11 cellular contexts compared by ENCODE assay signal in the genomic region with DNA sequence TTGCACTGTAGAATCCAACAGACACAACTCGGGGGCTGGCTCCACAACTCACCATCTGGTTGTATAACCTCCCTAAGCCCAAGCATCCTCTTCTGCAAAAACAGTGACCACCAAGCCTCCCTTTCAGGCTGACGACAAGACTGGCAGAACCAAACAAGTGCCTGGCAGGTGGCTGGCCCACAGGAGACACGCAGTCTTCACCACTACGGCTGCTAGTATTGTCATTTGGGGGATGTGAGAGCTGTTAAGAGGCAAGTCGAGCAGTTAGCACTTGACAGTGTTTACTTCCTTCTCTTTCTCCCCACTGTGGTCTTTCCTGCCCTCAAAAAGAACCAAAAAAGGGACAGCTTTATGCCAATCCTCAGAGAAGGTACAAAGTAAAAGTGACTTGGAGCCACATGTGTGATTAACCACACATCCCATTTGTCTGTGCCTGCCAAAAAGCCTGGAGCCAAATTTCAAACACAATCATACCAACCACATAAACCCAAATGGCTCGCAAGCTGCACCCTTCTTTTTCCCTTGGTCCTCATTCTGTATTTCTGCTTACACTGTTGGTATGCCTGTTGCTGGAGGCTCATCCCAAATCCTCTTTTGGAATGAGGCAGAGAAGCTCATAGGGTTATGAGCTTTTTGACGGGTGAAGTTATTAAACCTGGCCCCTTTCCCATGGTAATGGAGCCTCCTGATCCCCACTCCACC.
DNase-seq lines count a peak whose midpoint lies in the region; ATAC-seq and TF ChIP-seq lines count a peak whose summit lies in the region.
"Had no signal": no experiment of that assay in that cellular context is flagged by ENCODE, and none has a peak within 500 bp of the region (broad histone marks: within the 10 kb centered on the region; RNA-seq: fewer than 3 reads in every experiment).

No MANE protein-coding gene starts in this region.

- H3K36me3 ChIP-seq in CD8-positive, alpha-beta memory T cell (ENCODE audit: insufficient read depth, low read length), result no peaks in the 10 kb centered on the region
- H3K36me3 ChIP-seq in ectodermal cell (ENCODE audit: control insufficient read depth, insufficient read depth, low read length), result no peaks in the 10 kb centered on the region
- no peaks in the 10 kb centered on the region for H3K36me3 ChIP-seq in neural progenitor cell

- TF ChIP-seq CTCF in neural progenitor cell (IDR thresholded peaks at IDR 0.05), result no peak

- no peaks in the 10 kb centered on the region for H3K27me3 Mint-ChIP-seq in CD8-positive, alpha-beta memory T cell
- peaks cover 41% of the 10 kb centered on the region for H3K27me3 Mint-ChIP-seq in neural progenitor cell (ENCODE audit: insufficient read depth, low read depth)
- H3K27me3 Mint-ChIP-seq: memory B cell had no signal

- no peak overlapping the region for H2AFZ ChIP-seq in neural progenitor cell (replicated peaks)

- no peaks in the 10 kb centered on the region for H3K79me2 ChIP-seq in neural progenitor cell (ENCODE audit: low read depth)

- no peak overlapping the region for H3K27ac ChIP-seq in CD8-positive, alpha-beta memory T cell (ENCODE audit: low read depth, low read length)
- H3K27ac ChIP-seq in ectodermal cell (ENCODE audit: insufficient read depth, low read depth, low read length, poor library complexity, severe bottlenecking) (peak overlapping the region; percentile 55), neural progenitor cell (peak overlapping the region; percentile 60)

- no peaks in the 10 kb centered on the region for H3K27me3 ChIP-seq in CD8-positive, alpha-beta memory T cell (ENCODE audit: insufficient read depth, low read length, poor library complexity, severe bottlenecking)
- peaks cover 5% of the 10 kb centered on the region for H3K27me3 ChIP-seq in ectodermal cell (ENCODE audit: control insufficient read depth, insufficient read depth, low read length, poor library complexity, severe bottlenecking)
- no peaks in the 10 kb centered on the region for H3K27me3 ChIP-seq in neural progenitor cell

- H3K4me3 ChIP-seq in CD8-positive, alpha-beta memory T cell (ENCODE audit: low read length), result no peak overlapping the region
- no peak overlapping the region for H3K4me3 ChIP-seq in ectodermal cell (ENCODE audit: insufficient read depth, low read depth, low read length)
- no peak overlapping the region for H3K4me3 ChIP-seq in neural progenitor cell

- peaks cover 45 to 59% (median 48%) of the 10 kb centered on the region in 3 donors for H3K4me1 Mint-ChIP-seq in CD8-positive, alpha-beta memory T cell
- peaks cover 49% of the 10 kb centered on the region for H3K4me1 Mint-ChIP-seq in neural progenitor cell
- H3K4me1 Mint-ChIP-seq: memory B cell had no signal

- no peaks in the 10 kb centered on the region for H3K9me3 Mint-ChIP-seq in CD8-positive, alpha-beta memory T cell
- peaks cover 6% of the 10 kb centered on the region for H3K9me3 Mint-ChIP-seq in neural progenitor cell

- H3F3A ChIP-seq in neural progenitor cell (ENCODE audit: low read depth), result peaks cover 32% of the 10 kb centered on the region

- no peak overlapping the region for H3K9ac ChIP-seq in neural progenitor cell

- peak overlapping the region; percentile 69 for H3K4me2 ChIP-seq in neural progenitor cell

- peak overlapping the region; percentile 37 to 89 (median 69) for H3K27ac Mint-ChIP-seq in CD8-positive, alpha-beta memory T cell
- H3K27ac Mint-ChIP-seq in neural progenitor cell, result no peak overlapping the region
- H3K27ac Mint-ChIP-seq: memory B cell; T-helper 1 cell treated with Interleukin-12 subunit alpha and Interleukin-12 subunit beta and Interleukin-4 antibody, amounts not matched to agents 30 μg/mL and 1 μg/mL, for 36 hours had no signal

- no peaks in the 10 kb centered on the region for H4K20me1 ChIP-seq in neural progenitor cell (ENCODE audit: low read depth)

- CTCF ChIA-PET in CD8-positive, alpha-beta memory T cell (lab: Charles Lee), result interaction anchor here (0.8 to 2.2 kb wide), 8 partner anchors 12 to 288 kb away, joined by 3 to 9 read pairs (median 4); partner anchors contain the start of gene TGFBR3

- peaks cover 11 to 41% (median 22%) of the 10 kb centered on the region in 3 donors for H3K36me3 Mint-ChIP-seq in CD8-positive, alpha-beta memory T cell
- H3K36me3 Mint-ChIP-seq in neural progenitor cell, result peaks cover 18% of the 10 kb centered on the region
- H3K36me3 Mint-ChIP-seq: memory B cell had no signal

- peaks cover 26% of the 10 kb centered on the region for H3K4me1 ChIP-seq in CD8-positive, alpha-beta memory T cell (ENCODE audit: insufficient read depth, low read length)
- H3K4me1 ChIP-seq in ectodermal cell (ENCODE audit: control insufficient read depth, insufficient read depth, low read length) (peaks cover 38% of the 10 kb centered on the region), neural progenitor cell (peaks cover 41% of the 10 kb centered on the region)

- DNase-seq in CD8-positive, alpha-beta memory T cell, result peak in 2 of 5 donors; percentile 48 to 49
- DNase-seq in Kasumi-1 (lab: John Stamatoyannopoulos, UW) (peak; percentile 30 to 33), neural progenitor cell (ENCODE audit: low spot score) (no peak), HuH-7.5 (ENCODE audit: low spot score) (no peak)
- DNase-seq: MM.1S had no signal

- no peaks in the 10 kb centered on the region for H3K9me3 ChIP-seq in CD8-positive, alpha-beta memory T cell (ENCODE audit: low read length)
- H3K9me3 ChIP-seq in ectodermal cell (ENCODE audit: control insufficient read depth, low read length) (no peaks in the 10 kb centered on the region), neural progenitor cell (ENCODE audit: low read depth) (no peaks in the 10 kb centered on the region)

- TF ChIP-seq POLR2A in GM18505 (IDR thresholded peaks at IDR 0.05; ENCODE audit: borderline replicate concordance, extremely low read depth, insufficient read depth, insufficient read length), result no peak

- POLR2A ChIA-PET in CD8-positive, alpha-beta memory T cell (lab: Charles Lee), result interaction anchor here (0.6 to 1.1 kb wide), 2 partner anchors 8 to 286 kb away, joined by 3 to 5 read pairs; no protein-coding TSS in a partner anchor

- H3K4me3 Mint-ChIP-seq in CD8-positive, alpha-beta memory T cell, result peak overlapping the region in 5 of 7 donors; percentile 25 to 64 (median 47)
- H3K4me3 Mint-ChIP-seq in neural progenitor cell, result no peak overlapping the region
- H3K4me3 Mint-ChIP-seq: memory B cell; T-helper 1 cell treated with Interleukin-12 subunit alpha and Interleukin-12 subunit beta and Interleukin-4 antibody, amounts not matched to agents 30 μg/mL and 1 μg/mL, for 36 hours had no signal

- 68 to 77% methylated on average over 7 of the region's 7 CpGs for WGBS in ectodermal cell, 2 experiments

- ATAC-seq in HG03571 (IDR thresholded peaks at IDR 0.05; ENCODE audit: unreplicated experiment) (no peak), HG02852 (IDR thresholded peaks at IDR 0.05; ENCODE audit: unreplicated experiment) (no peak), GM18505 (IDR thresholded peaks at IDR 0.05; ENCODE audit: unreplicated experiment) (no peak)

Comparison
In these comparisons a context has a peak if more than half of its experiments do, and no peak if none do; other contexts are left out.
1. DNase-seq: peak in Kasumi-1 (2 of 2); none in neural progenitor cell (single experiment) and HuH-7.5 (single experiment).